ENCODE assay signal across 1 cellular context in genomic region chr5:175967471-175968372, GRCh38.
TF ChIP-seq lines count a peak whose summit lies in the region.

TSS of gene THOC3 (minus strand) at chr5:175968315. CDS start at chr5:175968208, 107 bp downstream.

TF ChIP-seq in HepG2, 621 proteins besides CTCF, POLR2A, EP300 and RAD21 (continued from another document and continues in another):
- TF ChIP-seq ZNF687 (CRISPR knock-in tag; IDR thresholded peaks at IDR 0.05), result peak; percentile 33
- TF ChIP-seq TFDP2 (CRISPR knock-in tag; IDR thresholded peaks at IDR 0.05), result peak; percentile 80
- TF ChIP-seq KMT2B (CRISPR knock-in tag; IDR thresholded peaks at IDR 0.05), result peak; percentile 49; the same call in 1 of the 2 replicates
- TF ChIP-seq MXI1 (IDR thresholded peaks at IDR 0.05; ENCODE audit: borderline replicate concordance, low read depth, low read length), result peak; percentile 12; the same call in 1 of the 3 replicates
- TF ChIP-seq MXD4 (CRISPR knock-in tag; IDR thresholded peaks at IDR 0.05), result peak; percentile 58; the same call in 1 of the 2 replicates
- 0 out of 2 replicates have a peak, but pooled peaks have one; percentile 30 for TF ChIP-seq HOXA3 (CRISPR knock-in tag; IDR thresholded peaks at IDR 0.05)
- peak; percentile 31; the same call in 1 of the 2 replicates for TF ChIP-seq KDM2A (CRISPR knock-in tag; IDR thresholded peaks at IDR 0.05; ENCODE audit: borderline replicate concordance, low read depth)
- TF ChIP-seq ZNF777 (CRISPR knock-in tag; IDR thresholded peaks at IDR 0.05), result peak; percentile 56
- peak; percentile 53; the same call in 1 of the 2 replicates for TF ChIP-seq MYPOP (CRISPR knock-in tag; IDR thresholded peaks at IDR 0.05)
- peak; percentile 50 for TF ChIP-seq YY1 (IDR thresholded peaks at IDR 0.05; ENCODE audit: insufficient read depth, insufficient replicate concordance, low read depth, low read length)
- 0 out of 2 replicates have a peak, but pooled peaks have one; percentile 22 for TF ChIP-seq HDAC2 (CRISPR knock-in tag; IDR thresholded peaks at IDR 0.05)
- TF ChIP-seq ZNF792 (CRISPR knock-in tag; IDR thresholded peaks at IDR 0.05), result 0 out of 2 replicates have a peak, but pooled peaks have one; percentile 33
- TF ChIP-seq HCFC1 (IDR thresholded peaks at IDR 0.05; ENCODE audit: low read depth, low read length), result peak; percentile 36; the same call in 1 of the 2 replicates
- peak; percentile 50; the same call in 1 of the 2 replicates for TF ChIP-seq DMAP1 (CRISPR knock-in tag; IDR thresholded peaks at IDR 0.05)
- 0 out of 2 replicates have a peak, but pooled peaks have one; percentile 47 for TF ChIP-seq HOXD1 (CRISPR knock-in tag; IDR thresholded peaks at IDR 0.05)
- peak; percentile 36; the same call in 1 of the 2 replicates for TF ChIP-seq FOXK1 (CRISPR knock-in tag; IDR thresholded peaks at IDR 0.05; ENCODE audit: borderline replicate concordance, low read depth)
- peak; percentile 55; the same call in 1 of the 2 replicates for TF ChIP-seq NFAT5 (CRISPR knock-in tag; IDR thresholded peaks at IDR 0.05)
- TF ChIP-seq ZFX (CRISPR knock-in tag; IDR thresholded peaks at IDR 0.05; ENCODE audit: low read depth), result peak; percentile 50
- peak; percentile 27; the same call in 1 of the 2 replicates for TF ChIP-seq YEATS2 (CRISPR knock-in tag; IDR thresholded peaks at IDR 0.05; ENCODE audit: borderline replicate concordance)
- TF ChIP-seq GABPB1 (CRISPR knock-in tag; IDR thresholded peaks at IDR 0.05), result peak; percentile 81
- TF ChIP-seq MEIS2 (CRISPR knock-in tag; IDR thresholded peaks at IDR 0.05), result 0 out of 2 replicates have a peak, but pooled peaks have one; percentile 51
- TF ChIP-seq ELF1 (CRISPR knock-in tag; IDR thresholded peaks at IDR 0.05), result peak; percentile 79
- 0 out of 2 replicates have a peak, but pooled peaks have one; percentile 18 for TF ChIP-seq ZNF331 (CRISPR knock-in tag; IDR thresholded peaks at IDR 0.05)
- peak; percentile 59 for TF ChIP-seq ZNF574 (CRISPR knock-in tag; IDR thresholded peaks at IDR 0.05)
- peak; percentile 89 for TF ChIP-seq ZFY (CRISPR knock-in tag; IDR thresholded peaks at IDR 0.05)
- peak; percentile 57 for TF ChIP-seq POLR2AphosphoS5 (IDR thresholded peaks at IDR 0.05; ENCODE audit: low read depth, low read length)
- TF ChIP-seq TFDP1 (CRISPR knock-in tag; IDR thresholded peaks at IDR 0.05; ENCODE audit: borderline replicate concordance), result peak; percentile 82; the same call in 1 of the 2 replicates
- peak; percentile 66; the same call in 1 of the 2 replicates for TF ChIP-seq KAT7 (CRISPR knock-in tag; IDR thresholded peaks at IDR 0.05; ENCODE audit: borderline replicate concordance)
- peak; percentile 22; the same call in 1 of the 2 replicates for TF ChIP-seq ZNF800 (CRISPR knock-in tag; IDR thresholded peaks at IDR 0.05)
- peak; percentile 76 for TF ChIP-seq KMT2A (CRISPR knock-in tag; IDR thresholded peaks at IDR 0.05)
- TF ChIP-seq MAX (IDR thresholded peaks at IDR 0.05), result peak; percentile 32; the same call in 1 of the 2 replicates
- 0 out of 2 replicates have a peak, but pooled peaks have one; percentile 31 for TF ChIP-seq RXRA (CRISPR knock-in tag; IDR thresholded peaks at IDR 0.05)
- peak; percentile 60; the same call in 1 of the 2 replicates for TF ChIP-seq YEATS4 (CRISPR knock-in tag; IDR thresholded peaks at IDR 0.05; ENCODE audit: borderline replicate concordance)
- TF ChIP-seq ZNF143 (CRISPR knock-in tag; IDR thresholded peaks at IDR 0.05), result peak; percentile 87
- peak; percentile 43; the same call in 1 of the 2 replicates for TF ChIP-seq MYC (CRISPR knock-in tag; IDR thresholded peaks at IDR 0.05; ENCODE audit: borderline replicate concordance)
- TF ChIP-seq THAP11 (CRISPR knock-in tag; IDR thresholded peaks at IDR 0.05), result peak; percentile 96
- TF ChIP-seq IRF2 (CRISPR knock-in tag; IDR thresholded peaks at IDR 0.05), result 0 out of 2 replicates have a peak, but pooled peaks have one; percentile 33
- peak; percentile 87 for TF ChIP-seq SAP130 (CRISPR knock-in tag; IDR thresholded peaks at IDR 0.05; ENCODE audit: low read depth)
- TF ChIP-seq ZNF768 (CRISPR knock-in tag; IDR thresholded peaks at IDR 0.05), result peak; percentile 40; the same call in 1 of the 2 replicates
- TF ChIP-seq BRD4 (CRISPR knock-in tag; IDR thresholded peaks at IDR 0.05), result peak; percentile 64; the same call in 1 of the 2 replicates
- TF ChIP-seq NFKB2 (CRISPR knock-in tag; IDR thresholded peaks at IDR 0.05; ENCODE audit: borderline replicate concordance), result peak; percentile 40; the same call in 1 of the 2 replicates
- TF ChIP-seq POLR2G (IDR thresholded peaks at IDR 0.05; ENCODE audit: low read depth, low read length), result peak; percentile 50
- TF ChIP-seq GATAD1 (CRISPR knock-in tag; IDR thresholded peaks at IDR 0.05), result peak; percentile 86
